21 cellular contexts compared by ENCODE assay signal in genomic region chr7:33325754-33326484, GRCh38.
A peak's percentile ranks its signal among the peaks of the same experiment; 100 is the strongest.
DNase-seq lines count a peak whose midpoint lies in the region; ATAC-seq, FAIRE-seq and TF ChIP-seq lines count a peak whose summit lies in the region.
"Had no signal": no experiment of that assay in that cellular context is flagged by ENCODE, and none has a peak within 500 bp of the region (broad histone marks: within the 10 kb centered on the region; RNA-seq: fewer than 3 reads in every experiment).

No MANE protein-coding gene starts in this region.

- intact Hi-C loops in upper lobe of right lung (cut with DNase I) = no loop called here

- no peak overlapping the region for H3K9ac ChIP-seq in H1 (replicated peaks in 1 of 4; ENCODE audit: extremely low read depth in 1 of 4, low read depth in 3 of 4, low read length in 3 of 4)
- H3K9ac ChIP-seq: BLaER1 treated with 17β-estradiol and CSF1 and Interleukin-3, amounts not matched to agents 10 nM and 100 nM had no signal

- ATAC-seq in upper lobe of right lung = peak; percentile 59
- ATAC-seq in GM21737 (IDR thresholded peaks at IDR 0.05; ENCODE audit: unreplicated experiment) = no peak
- no peak for ATAC-seq in HG03520 (IDR thresholded peaks at IDR 0.05; ENCODE audit: unreplicated experiment)
- ATAC-seq: CD8-positive, alpha-beta T cell; GM12878; GM23338; HCT116; HepG2 had no signal

- no peak for TF ChIP-seq RAD21 in H1 (IDR thresholded peaks at IDR 0.05 in 1 of 2, conservative IDR thresholded peaks at IDR 0.05 in 1 of 2; ENCODE audit: low read depth in 2 of 2, low read length in 2 of 2)

- no peaks in the 10 kb centered on the region for H3K79me2 ChIP-seq in H1 (ENCODE audit: control insufficient read depth in 1 of 2, insufficient read depth in 2 of 2, low read length in 2 of 2)

- H3K23ac ChIP-seq in H1 (ENCODE audit: insufficient read length) = no peak overlapping the region

- no peak overlapping the region for H3K4ac ChIP-seq in H1 (replicated peaks; ENCODE audit: insufficient read length, low read depth, low read length)

- no peak overlapping the region for H2BK20ac ChIP-seq in H1 (ENCODE audit: low read length)

- TF ChIP-seq CTCF in H1 (IDR thresholded peaks at IDR 0.05; ENCODE audit: control extremely low read depth in 1 of 3, insufficient read depth in 1 of 3, low read depth in 1 of 3, low read length in 3 of 3) = no peak
- TF ChIP-seq CTCF in upper lobe of right lung (IDR thresholded peaks at IDR 0.05) = no peak

- no peak overlapping the region for H3K56ac ChIP-seq in H1 (replicated peaks; ENCODE audit: insufficient read length, low read depth, low read length)

- no peaks in the 10 kb centered on the region for H3K79me1 ChIP-seq in H1 (ENCODE audit: low read depth, low read length)

- no peak overlapping the region for H3K14ac ChIP-seq in H1 (ENCODE audit: insufficient read length)

- no peak for DNase-seq in H1 (ENCODE audit: low read depth in 1 of 2, low spot score in 2 of 2)
- DNase-seq in fibroblast of peridontal ligament (ENCODE audit: extremely low read depth) = peak; percentile 23
- DNase-seq in myocyte (ENCODE audit: low read depth) = peak; percentile 40
- no peak for DNase-seq in upper lobe of right lung
- DNase-seq in activated naive CD4-positive, alpha-beta T cell treated with Interleukin-2 at 50 U/mL for 16 hours = no peak
- DNase-seq: Calu3; CD8-positive, alpha-beta T cell; DMS 273 treated with DMSO at 0.1 percent for 48 hours; DMS53; DND-41; EL; H7; HFFc6 had no signal

- 94% methylated on average over 3 of the region's 4 CpGs; no CpG with 5 or more reads in 1 of the 2 experiments for WGBS in H1 (ENCODE audit: extremely low coverage in 1 of 2, insufficient coverage in 1 of 2, insufficient read length in 1 of 2, insufficient replicate concordance in 2 of 2, low coverage in 1 of 2, low lambda C conversion rate in 2 of 2, missing lambda C conversion rate in 1 of 2), 2 experiments

- H3K4me1 ChIP-seq in H1 (replicated peaks in 1 of 4; ENCODE audit: control insufficient read depth in 3 of 4, insufficient read depth in 4 of 4, low read length in 3 of 4) = no peaks in the 10 kb centered on the region
- no peaks in the 10 kb centered on the region for H3K4me1 ChIP-seq in upper lobe of right lung
- H3K4me1 ChIP-seq: BLaER1 treated with 17β-estradiol and CSF1 and Interleukin-3, amounts not matched to agents 10 nM and 100 nM had no signal

- TF ChIP-seq POLR2A in H1 (IDR thresholded peaks at IDR 0.05; ENCODE audit: control extremely low read depth in 1 of 2, low read depth in 2 of 2, low read length in 2 of 2) = no peak

- H3K4me2 ChIP-seq in H1 (ENCODE audit: insufficient read depth in 1 of 2, low read depth in 2 of 2, low read length in 2 of 2) = no peak overlapping the region
- H3K4me2 ChIP-seq: BLaER1 treated with 17β-estradiol and CSF1 and Interleukin-3, amounts not matched to agents 10 nM and 100 nM; GM23338 had no signal

- no peak overlapping the region for H2AK5ac ChIP-seq in H1 (ENCODE audit: low read depth, low read length)

- FAIRE-seq in H1 (lab: Jason Lieb, UNC) = no peak
- FAIRE-seq: GM12878, GM19239, HepG2 had no signal

- H3K23me2 ChIP-seq in H1 (ENCODE audit: low read depth, low read length) = no peaks in the 10 kb centered on the region

- no peak overlapping the region for H2BK120ac ChIP-seq in H1 (replicated peaks; ENCODE audit: low read depth, low read length)

- POLR2A ChIA-PET in H1 (lab: Charles Lee; ENCODE audit: partially characterized antibody) = interaction anchor here (0.5 kb wide), 1 partner anchor 89 kb away, joined by 3 read pairs; no protein-coding TSS in a partner anchor

- no peak overlapping the region for H2BK12ac ChIP-seq in H1 (ENCODE audit: low read depth, low read length)

- CTCF ChIA-PET in H1 (lab: Charles Lee; ENCODE audit: partially characterized antibody) = interaction anchor here (1.1 kb wide), 1 partner anchor 17 kb away, joined by 4 read pairs; no protein-coding TSS in a partner anchor

- TF ChIP-seq EP300 in H1 (IDR thresholded peaks at IDR 0.05; ENCODE audit: borderline replicate concordance in 1 of 2, low read depth in 2 of 2, low read length in 2 of 2) = no peak

- H3K36me3 ChIP-seq in H1 (ENCODE audit: control insufficient read depth in 2 of 4, insufficient read depth in 4 of 4, low read length in 3 of 4) (no peaks in the 10 kb centered on the region), upper lobe of right lung (no peaks in the 10 kb centered on the region)
- H3K36me3 ChIP-seq: BLaER1 treated with 17β-estradiol and CSF1 and Interleukin-3, amounts not matched to agents 10 nM and 100 nM had no signal

- H3K27ac ChIP-seq in H1 (ENCODE audit: low read depth, low read length) (no peak overlapping the region), upper lobe of right lung (no peak overlapping the region)
- H3K27ac ChIP-seq: BLaER1 treated with 17β-estradiol and CSF1 and Interleukin-3, amounts not matched to agents 10 nM and 100 nM had no signal

- H2BK5ac ChIP-seq in H1 (ENCODE audit: low read depth, low read length) = no peak overlapping the region

- H3K4me3 ChIP-seq in H1 (ENCODE audit: extremely low read depth in 1 of 4, insufficient read depth in 2 of 4, low read depth in 3 of 4, low read length in 4 of 4) = no peak overlapping the region
- H3K4me3 ChIP-seq in upper lobe of right lung = no peak overlapping the region
- H3K4me3 ChIP-seq: BLaER1 treated with 17β-estradiol and CSF1 and Interleukin-3, amounts not matched to agents 10 nM and 100 nM; GM12878; GM23338 had no signal

- H2BK15ac ChIP-seq in H1 (ENCODE audit: low read length) = no peak overlapping the region

- H3K27me3 ChIP-seq in H1 (replicated peaks in 1 of 4; ENCODE audit: control insufficient read depth in 3 of 4, extremely low read depth in 1 of 4, insufficient read depth in 3 of 4, low read length in 3 of 4) (no peaks in the 10 kb centered on the region), upper lobe of right lung (no peaks in the 10 kb centered on the region)
- H3K27me3 ChIP-seq: BLaER1 treated with 17β-estradiol and CSF1 and Interleukin-3, amounts not matched to agents 10 nM and 100 nM had no signal

- no peak overlapping the region for H2AFZ ChIP-seq in H1 (ENCODE audit: low read length)
- H2AFZ ChIP-seq: GM23338 had no signal

- H3K9me3 ChIP-seq in H1 (ENCODE audit: insufficient read depth in 2 of 2, low read depth in 1 of 2, low read length in 1 of 2) (no peaks in the 10 kb centered on the region), upper lobe of right lung (peaks cover 5% of the 10 kb centered on the region)

- H4K8ac ChIP-seq in H1 (ENCODE audit: extremely low read depth, insufficient read depth, low read length) = peak overlapping the region; percentile 12; the same call in 1 of the 2 replicates

- no peaks in the 10 kb centered on the region for H4K20me1 ChIP-seq in H1 (replicated peaks in 1 of 2; ENCODE audit: control insufficient read depth in 1 of 2, insufficient read depth in 2 of 2, low read length in 2 of 2)
- H4K20me1 ChIP-seq: BLaER1 treated with 17β-estradiol and CSF1 and Interleukin-3, amounts not matched to agents 10 nM and 100 nM had no signal

- no peak overlapping the region for H4K91ac ChIP-seq in H1 (replicated peaks; ENCODE audit: insufficient read length, low read length)

- H4K5ac ChIP-seq in H1 (ENCODE audit: insufficient read length, low read depth, low read length) = no peak overlapping the region

- H3K18ac ChIP-seq in H1 (ENCODE audit: extremely low read depth, low read length) = no peak overlapping the region

TF ChIP-seq in H1, 55 proteins besides CTCF, POLR2A, EP300 and RAD21:
- TF ChIP-seq RBBP5 (IDR thresholded peaks at IDR 0.05; ENCODE audit: borderline replicate concordance, low read depth, low read length) (no peak), KDM5A (IDR thresholded peaks at IDR 0.05; ENCODE audit: low read length) (no peak), HDAC2 (IDR thresholded peaks at IDR 0.05; ENCODE audit: borderline replicate concordance in 1 of 2, low read depth in 2 of 2, low read length in 2 of 2) (no peak), SIN3A (conservative IDR thresholded peaks at IDR 0.05 in 1 of 2, IDR thresholded peaks at IDR 0.05 in 1 of 2; ENCODE audit: low read depth in 1 of 2, low read length in 2 of 2) (no peak)
TF ChIP-seq in H1: peak in this region for 0.

Comparison
In these comparisons a context has a peak if more than half of its experiments do, and no peak if none do; other contexts are left out.
1. DNase-seq: peak in fibroblast of peridontal ligament (single experiment) and myocyte (single experiment); none in H1 (0 of 2), upper lobe of right lung (single experiment) and activated naive CD4-positive, alpha-beta T cell treated with Interleukin-2 at 50 U/mL for 16 hours (single experiment).